ENCODE assay signal across 18 cellular contexts in genomic region chr2:104118889-104119288, GRCh38.
"Had no signal": no experiment of that assay in that cellular context is flagged by ENCODE, and none has a peak within 500 bp of the region (broad histone marks: within the 10 kb centered on the region; RNA-seq: fewer than 3 reads in every experiment).

No MANE protein-coding gene starts in this region.

- H3K4me2 ChIP-seq: hepatocyte had no signal

- H3K27me3 Mint-ChIP-seq: effector memory CD8-positive, alpha-beta T cell; stimulated activated naive B cell treated with anti-CD40 and anti-IgM and Interleukin-4, amounts not matched to agents 10 μg/mL and 1 μg/mL and 100 μg/mL, for 72 hours; stimulated activated naive CD8-positive, alpha-beta T cell treated with anti-CD3 and anti-CD28 coated beads, Interleukin-15, Interleukin-2, amounts not matched to agents 100 ng/mL and 50 ng/mL, for 24 hours had no signal

- H3K4me3 Mint-ChIP-seq: effector memory CD8-positive, alpha-beta T cell; natural killer cell; neural crest cell; stimulated activated naive B cell treated with anti-CD40 and anti-IgM and Interleukin-4, amounts not matched to agents 10 μg/mL and 1 μg/mL and 100 μg/mL, for 72 hours; stimulated activated naive CD8-positive, alpha-beta T cell treated with anti-CD3 and anti-CD28 coated beads, Interleukin-15, Interleukin-2, amounts not matched to agents 100 ng/mL and 50 ng/mL, for 24 hours had no signal

- H3K9ac ChIP-seq: parathyroid adenoma had no signal

- H3K27ac Mint-ChIP-seq: effector memory CD8-positive, alpha-beta T cell; natural killer cell; stimulated activated naive B cell treated with anti-CD40 and anti-IgM and Interleukin-4, amounts not matched to agents 10 μg/mL and 1 μg/mL and 100 μg/mL, for 72 hours; stimulated activated naive CD8-positive, alpha-beta T cell treated with anti-CD3 and anti-CD28 coated beads, Interleukin-15, Interleukin-2, amounts not matched to agents 100 ng/mL and 50 ng/mL, for 24 hours had no signal

- ATAC-seq: effector memory CD8-positive, alpha-beta T cell; left ventricle myocardium superior; lower lobe of right lung; natural killer cell; right cardiac atrium; stimulated activated naive B cell treated with anti-CD40 and anti-IgM and Interleukin-4, amounts not matched to agents 10 μg/mL and 1 μg/mL and 100 μg/mL, for 72 hours had no signal

- H3K4me1 ChIP-seq: lower lobe of right lung, parathyroid adenoma, prostate gland, sigmoid colon, tibial nerve, upper lobe of left lung had no signal

- H3K9me3 ChIP-seq: lower lobe of right lung, prostate gland, sigmoid colon, thoracic aorta, tibial nerve, upper lobe of left lung had no signal

- H3K27me3 ChIP-seq: hepatocyte, sigmoid colon, tibial nerve, upper lobe of left lung had no signal

- H3K36me3 ChIP-seq: lower lobe of right lung, prostate gland, sigmoid colon, thoracic aorta, tibial nerve, upper lobe of left lung had no signal

- H3K4me1 Mint-ChIP-seq: natural killer cell; stimulated activated naive B cell treated with anti-CD40 and anti-IgM and Interleukin-4, amounts not matched to agents 10 μg/mL and 1 μg/mL and 100 μg/mL, for 72 hours had no signal

- H3K9me3 Mint-ChIP-seq: neural crest cell; stimulated activated naive B cell treated with anti-CD40 and anti-IgM and Interleukin-4, amounts not matched to agents 10 μg/mL and 1 μg/mL and 100 μg/mL, for 72 hours had no signal

- H3K4me3 ChIP-seq: hepatocyte, lower lobe of right lung, prostate gland, sigmoid colon, thoracic aorta, tibial nerve, upper lobe of left lung had no signal

- H3K36me3 Mint-ChIP-seq: natural killer cell; stimulated activated naive B cell treated with anti-CD40 and anti-IgM and Interleukin-4, amounts not matched to agents 10 μg/mL and 1 μg/mL and 100 μg/mL, for 72 hours had no signal

- H3K79me2 ChIP-seq: hepatocyte, parathyroid adenoma had no signal

- DNase-seq: cerebellar nuclear complex; cortex of kidney; effector memory CD8-positive, alpha-beta T cell; head of caudate nucleus; left ventricle myocardium superior; lower lobe of right lung; natural killer cell; right cardiac atrium; sigmoid colon; stimulated activated naive B cell treated with anti-CD40 and anti-IgM and Interleukin-4, amounts not matched to agents 10 μg/mL and 1 μg/mL and 100 μg/mL, for 72 hours; upper lobe of left lung had no signal

- H3K27ac ChIP-seq: hepatocyte, lower lobe of right lung, parathyroid adenoma, prostate gland, sigmoid colon, thoracic aorta, tibial nerve, upper lobe of left lung had no signal

- H2AFZ ChIP-seq: hepatocyte, parathyroid adenoma had no signal
